Comparison of ENCODE assay signal across 19 cellular contexts in the genomic region with DNA sequence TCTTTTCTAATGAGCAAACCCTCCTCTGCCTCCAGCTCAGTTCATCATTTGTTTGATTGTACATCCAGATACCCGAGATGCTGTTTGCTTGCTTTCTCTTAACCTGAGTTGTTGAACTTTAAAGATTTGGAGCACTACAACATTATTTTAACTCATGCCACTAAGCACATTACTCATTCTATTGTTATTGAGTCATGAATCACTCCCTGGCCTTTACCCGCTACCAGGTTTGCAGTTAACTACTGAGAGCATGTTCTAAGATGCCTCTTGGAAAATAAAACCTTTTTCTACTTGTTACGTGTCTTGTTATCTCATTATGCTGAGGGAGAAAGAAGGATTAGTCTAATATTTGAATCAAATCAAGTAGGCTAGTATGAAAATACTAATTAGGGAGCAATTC.
DNase-seq lines count a peak whose midpoint lies in the region; ATAC-seq and TF ChIP-seq lines count a peak whose summit lies in the region.
"Had no signal": no experiment of that assay in that cellular context is flagged by ENCODE, and none has a peak within 500 bp of the region (broad histone marks: within the 10 kb centered on the region; RNA-seq: fewer than 3 reads in every experiment).

No MANE protein-coding gene starts in this region.

- TF ChIP-seq CTCF in RWPE1 (conservative IDR thresholded peaks at IDR 0.05; ENCODE audit: low read depth) = no peak
- no peak for TF ChIP-seq CTCF in foreskin keratinocyte (conservative IDR thresholded peaks at IDR 0.05)

- no peaks in the 10 kb centered on the region for H3K27me3 ChIP-seq in foreskin keratinocyte
- H3K27me3 ChIP-seq: SJSA1 had no signal

- peaks cover 9% of the 10 kb centered on the region for H3K4me1 ChIP-seq in foreskin keratinocyte
- H3K4me1 ChIP-seq: Caco-2, SJSA1 had no signal

- H3K27ac ChIP-seq in RWPE1 (no peak overlapping the region), foreskin keratinocyte (no peak overlapping the region)
- H3K27ac ChIP-seq: SJSA1 had no signal

- peak; percentile 99 for ATAC-seq in foreskin keratinocyte
- ATAC-seq in HG02798 (IDR thresholded peaks at IDR 0.05; ENCODE audit: poor library complexity, unreplicated experiment) = no peak
- ATAC-seq in GM21381 (IDR thresholded peaks at IDR 0.05; ENCODE audit: unreplicated experiment) = no peak
- no peak for ATAC-seq in GM21528 (IDR thresholded peaks at IDR 0.05; ENCODE audit: low FRiP score, unreplicated experiment)
- ATAC-seq: GM23338 had no signal

- CTCF ChIA-PET in RWPE1 (lab: Yijun Ruan, JAX) = no interaction called here

- POLR2A ChIA-PET in RWPE1 (lab: Yijun Ruan, JAX; ENCODE audit: low non-redundant PET) = no interaction called here

- DNase-seq in DMS53 treated with DMSO at 0.1 percent for 48 hours (lab: John Stamatoyannopoulos, UW; ENCODE audit: unreplicated experiment) (peak; percentile 8), RWPE1 (ENCODE audit: low spot score) (peak; percentile 1), foreskin keratinocyte (peak; percentile 32 to 71), renal cortical epithelial cell (ENCODE audit: low read depth) (peak; percentile 95)
- DNase-seq: Caco-2; CD4-positive, CD25-positive, alpha-beta regulatory T cell; DMS79; HFFc6; Kasumi-1; NCI-H1105; NCI-H1694; NCI-H345; NCI-H526 treated with DMSO at 0.1 percent for 48 hours; OCI-M1 had no signal

Comparison
In these comparisons a context has a peak if more than half of its experiments do, and no peak if none do; other contexts are left out.
1. DNase-seq: peak in every context shown above with its lines; median percentile 95 in renal cortical epithelial cell; 52 in foreskin keratinocyte; 8 in DMS53 treated with DMSO at 0.1 percent for 48 hours; 1 in RWPE1.